8 cellular contexts compared by ENCODE assay signal in the genomic region with DNA sequence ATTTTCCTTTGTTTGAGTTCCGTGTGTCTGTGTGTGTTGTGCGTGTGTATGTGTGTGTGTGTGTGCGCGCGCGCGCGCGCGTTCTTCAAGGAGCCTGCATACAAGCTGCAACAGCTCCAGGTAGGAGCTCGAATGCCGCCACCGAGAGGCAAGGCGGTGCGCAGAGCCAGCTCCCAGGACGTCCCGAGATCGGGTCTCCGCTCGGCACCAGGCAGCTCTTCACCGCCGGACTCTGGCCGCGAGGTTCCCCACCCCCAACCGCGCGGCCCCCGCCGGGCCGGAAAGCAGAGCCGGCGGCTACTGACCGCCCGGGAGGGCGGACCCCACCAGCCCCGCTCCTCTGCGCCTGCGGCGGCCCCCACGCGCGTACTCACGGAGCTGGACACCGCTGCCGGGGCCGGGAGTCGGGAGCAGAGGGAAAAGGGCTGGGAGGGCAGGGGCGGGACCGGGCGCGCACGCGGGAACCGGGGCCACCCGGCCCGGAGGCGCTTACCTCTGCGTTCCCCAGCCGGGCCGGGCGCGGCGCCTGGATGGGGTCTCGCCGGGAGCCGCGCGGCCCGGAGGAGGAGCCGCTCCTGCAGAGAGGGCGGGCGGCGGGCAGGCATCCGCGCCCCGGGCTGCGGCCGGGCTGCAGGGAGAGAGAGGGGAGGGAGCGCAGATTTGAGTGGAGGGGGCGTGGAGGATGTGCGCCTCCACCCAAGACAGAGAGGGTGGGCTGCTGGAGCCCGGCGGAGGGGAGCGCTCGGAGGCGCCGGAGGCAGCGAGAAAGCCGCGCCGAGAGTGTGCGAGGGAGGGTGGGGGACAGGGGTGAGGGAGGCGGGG. TPM values are rescaled to one million over a fixed set of nuclear protein-coding genes. Genes with fewer than 3 reads are reported as not detected.
DNase-seq lines count a peak whose midpoint lies in the region; ATAC-seq and TF ChIP-seq lines count a peak whose summit lies in the region.

No MANE protein-coding gene starts in this region.

- POLR2A ChIA-PET in T-cell (lab: Charles Lee): no interaction called here

- CTCF ChIA-PET in T-cell (lab: Charles Lee): no interaction called here

- 0 to 1% methylated on average over 23 to 87 of the region's 93 CpGs for WGBS in endodermal cell (ENCODE audit: insufficient coverage in 1 of 2, insufficient read length in 1 of 2), 2 experiments

- ATAC-seq in T-cell (replicated peaks in 1 of 4) (peak in 1 of 4 experiments; percentile 27), lower lobe of right lung (peak; percentile 86 to 88), GM18517 (IDR thresholded peaks at IDR 0.05; ENCODE audit: unreplicated experiment) (no peak)

- peak overlapping the region; percentile 50 to 59 (median 53) for H3K4me3 Mint-ChIP-seq in T-cell
- H3K4me3 Mint-ChIP-seq in endodermal cell: peak overlapping the region; percentile 75

- H3K4me1 Mint-ChIP-seq in T-cell (peaks cover 8 to 17% (median 16%) of the 10 kb centered on the region in 3 donors), endodermal cell (peaks cover 32% of the 10 kb centered on the region)

- H3K9me3 ChIP-seq in HUES6 (ENCODE audit: control insufficient read depth, insufficient read depth, low read depth, low read length) (no peaks in the 10 kb centered on the region), endodermal cell (ENCODE audit: control insufficient read depth, low read length) (no peaks in the 10 kb centered on the region), lower lobe of right lung (no peaks in the 10 kb centered on the region)

- H3K27ac Mint-ChIP-seq in T-cell (no peak overlapping the region), endodermal cell (peak overlapping the region; percentile 87)

- peaks cover 21 to 44% of the 10 kb centered on the region in 2 donors for H3K27me3 Mint-ChIP-seq in T-cell
- H3K27me3 Mint-ChIP-seq in endodermal cell (ENCODE audit: insufficient read depth): no peaks in the 10 kb centered on the region

- intact Hi-C loops in lower lobe of right lung (cut with DNase I): no loop called here

- H3K36me3 ChIP-seq in HUES6 (ENCODE audit: control insufficient read depth, insufficient read depth, low read length) (no peaks in the 10 kb centered on the region), endodermal cell (ENCODE audit: control insufficient read depth, insufficient read depth, low read length) (no peaks in the 10 kb centered on the region), lower lobe of right lung (no peaks in the 10 kb centered on the region)

- peak overlapping the region; percentile 59 for H3K4me3 ChIP-seq in HUES6 (ENCODE audit: low read depth, low read length)
- H3K4me3 ChIP-seq in endodermal cell (ENCODE audit: low read length): peak overlapping the region; percentile 96
- peak overlapping the region; percentile 75 for H3K4me3 ChIP-seq in lower lobe of right lung

- TF ChIP-seq CTCF in endodermal cell (conservative IDR thresholded peaks at IDR 0.05) (no peak), lower lobe of right lung (IDR thresholded peaks at IDR 0.05) (no peak)

- DNase-seq in DMS114 treated with DMSO at 0.1 percent for 48 hours (lab: John Stamatoyannopoulos, UW; ENCODE audit: unreplicated experiment) (peak; percentile 17), T-cell (peak in 2 of 34 experiments; percentile 2 to 5), endodermal cell (peak; percentile 90), lower lobe of right lung (peak; percentile 84), stromal cell of bone marrow (ENCODE audit: low read depth) (peak; percentile 25), globus pallidus (ENCODE audit: low spot score) (no peak)

- H3K27ac ChIP-seq in HUES6 (ENCODE audit: low read depth, low read length) (peak overlapping the region; percentile 74; the same call in 1 of the 2 replicates), endodermal cell (ENCODE audit: low read depth, low read length) (peak overlapping the region; percentile 76), lower lobe of right lung (peak overlapping the region; percentile 86)

- H3K36me3 Mint-ChIP-seq in T-cell (no peaks in the 10 kb centered on the region), endodermal cell (ENCODE audit: low read depth) (no peaks in the 10 kb centered on the region)

- H3K9ac ChIP-seq in HUES6 (ENCODE audit: low read length) (peak overlapping the region; percentile 59), endodermal cell (ENCODE audit: extremely low read depth, low read length, poor library complexity, severe bottlenecking) (peak overlapping the region; percentile 57)

- H3K9me3 Mint-ChIP-seq in T-cell (no peaks in the 10 kb centered on the region), endodermal cell (no peaks in the 10 kb centered on the region)

- H3K27me3 ChIP-seq in HUES6 (ENCODE audit: control insufficient read depth, insufficient read depth, low read length): no peaks in the 10 kb centered on the region
- H3K27me3 ChIP-seq in endodermal cell (ENCODE audit: control insufficient read depth, insufficient read depth, low read length, poor library complexity, severe bottlenecking): no peaks in the 10 kb centered on the region
- H3K27me3 ChIP-seq in lower lobe of right lung (ENCODE audit: low read depth): no peaks in the 10 kb centered on the region

- H3K4me1 ChIP-seq in HUES6 (ENCODE audit: control insufficient read depth, insufficient read depth, low read length) (peaks cover 19% of the 10 kb centered on the region; the same call in 1 of the 2 replicates), endodermal cell (ENCODE audit: control insufficient read depth, insufficient read depth, low read length) (peaks cover 13% of the 10 kb centered on the region), lower lobe of right lung (peaks cover 31% of the 10 kb centered on the region)

RNA-seq across cellular contexts. Expression of a gene that starts 40.3 kb away (rescaled TPM):
- 10 to 100 TPM in 3 of 5 donors, 1 to 10 TPM in 2; 5.8 to 17.9 (median 11.1) TPM for total RNA-seq in T-cell
- total RNA-seq in endodermal cell: 10 to 100 TPM; 21.0 to 27.8 TPM
- polyA plus RNA-seq in endodermal cell (2013, experiment 1 of 2): 28.9 TPM
- polyA plus RNA-seq in endodermal cell (2013, experiment 2 of 2): 29.6 TPM
- 24.1 TPM for total RNA-seq in lower lobe of right lung
